ENCODE assay signal across 24 cellular contexts in the genomic region with DNA sequence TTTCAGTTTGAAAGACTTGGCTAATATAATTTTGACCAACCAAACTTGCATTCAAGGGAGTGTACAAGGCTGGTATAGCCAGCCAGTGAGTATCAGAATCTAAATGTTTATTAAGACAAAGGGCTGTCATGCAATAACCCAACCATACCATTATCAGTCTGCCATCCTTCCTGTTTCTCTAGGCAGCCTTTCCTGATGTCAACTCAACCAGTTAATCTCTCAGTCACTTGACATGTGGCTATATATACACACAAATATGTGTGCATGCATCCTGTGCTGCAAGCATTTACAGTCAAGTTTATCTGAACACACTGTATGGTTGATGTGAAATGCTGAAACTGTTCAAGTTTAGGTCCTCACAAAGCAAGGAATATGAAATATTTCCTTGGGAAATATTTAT. TPM values are rescaled to one million over a fixed set of nuclear protein-coding genes. Genes with fewer than 3 reads are reported as not detected.
"Had no signal": no experiment of that assay in that cellular context is flagged by ENCODE, and none has a peak within 500 bp of the region (broad histone marks: within the 10 kb centered on the region; RNA-seq: fewer than 3 reads in every experiment).

No MANE protein-coding gene starts in this region.

- H3K27me3 ChIP-seq: right atrium auricular region, testis had no signal

- H3K27me3 Mint-ChIP-seq: activated CD4-positive, alpha-beta memory T cell treated with anti-CD3 and anti-CD28 coated beads, Interleukin-2, amount 10 ng/mL, durations not matched to agents 7 days and 5 days; type B pancreatic cell had no signal

- H3K27ac Mint-ChIP-seq: activated CD4-positive, alpha-beta memory T cell treated with anti-CD3 and anti-CD28 coated beads, Interleukin-2, amount 10 ng/mL, durations not matched to agents 7 days and 5 days; activated CD8-positive, alpha-beta memory T cell treated with anti-CD3 and anti-CD28 coated beads, Interleukin-2, amount 10 ng/mL, durations not matched to agents 7 days and 5 days; activated naive CD8-positive, alpha-beta T cell treated with anti-CD3 and anti-CD28 coated beads, Interleukin-2, amount 10 ng/mL, durations not matched to agents 7 days and 5 days; activated T-helper 2 cell treated with anti-CD3 and anti-CD28 coated beads, Interferon-gamma antibody, Interleukin-2, Interleukin-4, amounts not matched to agents 10 μg/mL and 5 μg/mL and 100 μg/mL, durations not matched to agents 14 hours and 24 hours and 36 hours; brain; naive thymus-derived CD8-positive, alpha-beta T cell; type B pancreatic cell had no signal

- ATAC-seq: activated CD8-positive, alpha-beta memory T cell treated with anti-CD3 and anti-CD28 coated beads, Interleukin-2, amount 10 ng/mL, durations not matched to agents 7 days and 5 days; naive thymus-derived CD8-positive, alpha-beta T cell had no signal

- H3K9me3 ChIP-seq: prostate gland, right atrium auricular region, stomach, testis had no signal

- H3K4me3 ChIP-seq: dorsolateral prefrontal cortex, prostate gland, right atrium auricular region, skin epidermis, stomach, testis had no signal

- H3K4me3 Mint-ChIP-seq: activated CD4-positive, alpha-beta memory T cell treated with anti-CD3 and anti-CD28 coated beads, Interleukin-2, amount 10 ng/mL, durations not matched to agents 7 days and 5 days; activated CD8-positive, alpha-beta memory T cell treated with anti-CD3 and anti-CD28 coated beads, Interleukin-2, amount 10 ng/mL, durations not matched to agents 7 days and 5 days; activated naive CD8-positive, alpha-beta T cell treated with anti-CD3 and anti-CD28 coated beads, Interleukin-2, amount 10 ng/mL, durations not matched to agents 7 days and 5 days; brain; type B pancreatic cell had no signal

- H3K9me3 Mint-ChIP-seq: activated CD4-positive, alpha-beta memory T cell treated with anti-CD3 and anti-CD28 coated beads, Interleukin-2, amount 10 ng/mL, durations not matched to agents 7 days and 5 days; activated naive CD8-positive, alpha-beta T cell treated with anti-CD3 and anti-CD28 coated beads, Interleukin-2, amount 10 ng/mL, durations not matched to agents 7 days and 5 days; activated T-helper 2 cell treated with anti-CD3 and anti-CD28 coated beads, Interferon-gamma antibody, Interleukin-2, Interleukin-4, amounts not matched to agents 10 μg/mL and 5 μg/mL and 100 μg/mL, durations not matched to agents 14 hours and 24 hours and 36 hours; brain; naive thymus-derived CD8-positive, alpha-beta T cell; type B pancreatic cell had no signal

- DNase-seq: activated CD4-positive, alpha-beta memory T cell treated with anti-CD3 and anti-CD28 coated beads, Interleukin-2, amount 10 ng/mL, durations not matched to agents 7 days and 5 days; activated CD4-positive, alpha-beta T cell treated with anti-CD3 and anti-CD28 coated beads for 48 hours; activated CD8-positive, alpha-beta memory T cell treated with anti-CD3 and anti-CD28 coated beads, Interleukin-2, amount 10 ng/mL, durations not matched to agents 7 days and 5 days; activated naive CD4-positive, alpha-beta T cell treated with Interleukin-2 at 50 U/mL for 16 hours; activated naive CD8-positive, alpha-beta T cell treated with anti-CD3 and anti-CD28 coated beads, Interleukin-2, amount 10 ng/mL, durations not matched to agents 7 days and 5 days; activated T-cell treated with anti-CD3 and anti-CD28 coated beads, Interleukin-2, amount 50 U/mL, for 1 hour; amygdala; caudate nucleus; dorsolateral prefrontal cortex; foreskin fibroblast; mesendoderm; naive thymus-derived CD8-positive, alpha-beta T cell; stimulated activated CD4-positive, alpha-beta T cell treated with anti-CD3 and anti-CD28 coated beads, Interleukin-15, amount 100 ng/mL, for 24 hours; stimulated activated CD4-positive, alpha-beta T cell treated with anti-CD3 and anti-CD28 coated beads, Interleukin-4, amount 100 ng/mL, for 1 hour; stomach; testis had no signal

- H3K4me1 Mint-ChIP-seq: activated CD4-positive, alpha-beta memory T cell treated with anti-CD3 and anti-CD28 coated beads, Interleukin-2, amount 10 ng/mL, durations not matched to agents 7 days and 5 days; activated CD8-positive, alpha-beta memory T cell treated with anti-CD3 and anti-CD28 coated beads, Interleukin-2, amount 10 ng/mL, durations not matched to agents 7 days and 5 days; activated naive CD8-positive, alpha-beta T cell treated with anti-CD3 and anti-CD28 coated beads, Interleukin-2, amount 10 ng/mL, durations not matched to agents 7 days and 5 days; brain had no signal

- H3K4me1 ChIP-seq: prostate gland, right atrium auricular region, stomach, testis had no signal

- H3K36me3 Mint-ChIP-seq: activated CD8-positive, alpha-beta memory T cell treated with anti-CD3 and anti-CD28 coated beads, Interleukin-2, amount 10 ng/mL, durations not matched to agents 7 days and 5 days; activated naive CD8-positive, alpha-beta T cell treated with anti-CD3 and anti-CD28 coated beads, Interleukin-2, amount 10 ng/mL, durations not matched to agents 7 days and 5 days; brain; naive thymus-derived CD8-positive, alpha-beta T cell; type B pancreatic cell had no signal

- H3K27ac ChIP-seq: dorsolateral prefrontal cortex, prostate gland, right atrium auricular region, skin epidermis, stomach, testis had no signal

- H3K36me3 ChIP-seq: prostate gland, right atrium auricular region, stomach had no signal

RNA-seq across cellular contexts. Expression of gene BTK, which starts 17.2 kb away (rescaled TPM):
- total RNA-seq: glomerular endothelial cell, osteocyte had no signal
